In genomic region chr17:47278561-47278960, GRCh38 we compare ENCODE assay signal across 1 cellular context.
TF ChIP-seq lines count a peak whose summit lies in the region.

No MANE protein-coding gene starts in this region.

TF ChIP-seq in GM12878, 131 proteins besides CTCF, POLR2A, EP300 and RAD21:
- TF ChIP-seq SUPT20H (IDR thresholded peaks at IDR 0.05; ENCODE audit: borderline replicate concordance, control insufficient read depth, low read depth, low read length) (no peak), REST (IDR thresholded peaks at IDR 0.05; ENCODE audit: low read depth, low read length) (no peak), MYC (IDR thresholded peaks at IDR 0.05; ENCODE audit: insufficient read depth, insufficient read length, insufficient replicate concordance, low read length, severe bottlenecking) (no peak), ZNF687 (IDR thresholded peaks at IDR 0.05) (peak; percentile 5; the same call in 1 of the 2 replicates), GATAD2B (conservative IDR thresholded peaks at IDR 0.05; ENCODE audit: low read depth) (no peak), YBX1 (IDR thresholded peaks at IDR 0.05) (no peak), CBFB (IDR thresholded peaks at IDR 0.05; ENCODE audit: low read depth) (no peak), E2F4 (IDR thresholded peaks at IDR 0.05; ENCODE audit: low read depth, low read length) (no peak), POLR2AphosphoS5 (IDR thresholded peaks at IDR 0.05; ENCODE audit: low read length) (0 out of 2 replicates have a peak, but pooled peaks have one; percentile 32)
